Comparison of ENCODE assay signal across 19 cellular contexts in genomic region chr2:191051177-191051576, GRCh38. TPM values are rescaled to one million over a fixed set of nuclear protein-coding genes. Genes with fewer than 3 reads are reported as not detected.
A peak's percentile ranks its signal among the peaks of the same experiment; 100 is the strongest.
DNase-seq lines count a peak whose midpoint lies in the region; ATAC-seq and TF ChIP-seq lines count a peak whose summit lies in the region.
"Had no signal": no experiment of that assay in that cellular context is flagged by ENCODE, and none has a peak within 500 bp of the region (broad histone marks: within the 10 kb centered on the region; RNA-seq: fewer than 3 reads in every experiment).

No MANE protein-coding gene starts in this region.

- no peak for TF ChIP-seq CTCF in OCI-LY3 (IDR thresholded peaks at IDR 0.05; ENCODE audit: low read depth, low read length)
- TF ChIP-seq CTCF in fibroblast of mammary gland (conservative IDR thresholded peaks at IDR 0.05; ENCODE audit: control insufficient read depth, insufficient read depth, low read depth, low read length): no peak
- TF ChIP-seq CTCF in uterus (IDR thresholded peaks at IDR 0.05): no peak

- H3K27ac Mint-ChIP-seq in activated T-cell treated with anti-CD3 and anti-CD28 coated beads, Interleukin-2, amount 50 U/mL, for 72 hours: no peak overlapping the region
- H3K27ac Mint-ChIP-seq in activated T-cell treated with anti-CD3 and anti-CD28 coated beads, Interleukin-2, amount 50 U/mL, for 24 hours: no peak overlapping the region
- H3K27ac Mint-ChIP-seq in stimulated activated naive CD8-positive, alpha-beta T cell treated with anti-CD3 and anti-CD28 coated beads, Interleukin-15, amount 100 ng/mL, for 72 hours: no peak overlapping the region
- H3K27ac Mint-ChIP-seq: effector memory CD8-positive, alpha-beta T cell; neural progenitor cell; stimulated activated memory B cell treated with anti-CD40 and anti-IgM and Interleukin-4, amounts not matched to agents 10 μg/mL and 1 μg/mL and 100 μg/mL, for 72 hours had no signal

- intact Hi-C loops in uterus (cut with DNase I; ENCODE audit: low total_unique reads): no loop called here

- no peaks in the 10 kb centered on the region for H3K79me2 ChIP-seq in OCI-LY3 (ENCODE audit: low read length)

- no peak for DNase-seq in activated T-cell treated with anti-CD3 and anti-CD28 coated beads, Interleukin-2, amount 50 U/mL, for 72 hours
- DNase-seq in activated T-cell treated with anti-CD3 and anti-CD28 coated beads, Interleukin-2, amount 50 U/mL, for 24 hours: no peak
- DNase-seq in fibroblast of mammary gland (ENCODE audit: low read depth): peak; percentile 56
- no peak for DNase-seq in stimulated activated naive CD8-positive, alpha-beta T cell treated with anti-CD3 and anti-CD28 coated beads, Interleukin-15, amount 100 ng/mL, for 72 hours
- DNase-seq in stimulated activated CD4-positive, alpha-beta T cell treated with anti-CD3 and anti-CD28 coated beads, Interleukin-15, amount 100 ng/mL, for 24 hours: no peak
- no peak for DNase-seq in uterus
- no peak for DNase-seq in NCI-H510A treated with DMSO at 0.1 percent for 48 hours (lab: John Stamatoyannopoulos, UW)
- DNase-seq: CD4-positive, alpha-beta memory T cell; DMS53; effector memory CD8-positive, alpha-beta T cell; kidney glomerular epithelial cell; NCI-H1694 treated with DMSO at 0.1 percent for 48 hours; NCI-H446; SW 1271; transverse colon had no signal

- H3K36me3 ChIP-seq in OCI-LY3 (replicated peaks; ENCODE audit: low read depth, low read length): no peaks in the 10 kb centered on the region
- no peaks in the 10 kb centered on the region for H3K36me3 ChIP-seq in uterus
- H3K36me3 ChIP-seq: neural progenitor cell, transverse colon had no signal

- peak; percentile 64 to 75 for ATAC-seq in activated T-cell treated with anti-CD3 and anti-CD28 coated beads, Interleukin-2, amount 50 U/mL, for 72 hours (replicated peaks in 1 of 2)
- ATAC-seq in stimulated activated naive CD8-positive, alpha-beta T cell treated with anti-CD3 and anti-CD28 coated beads, Interleukin-15, amount 100 ng/mL, for 72 hours: peak; percentile 44
- ATAC-seq: effector memory CD8-positive, alpha-beta T cell; stimulated activated memory B cell treated with anti-CD40 and anti-IgM and Interleukin-4, amounts not matched to agents 10 μg/mL and 1 μg/mL and 100 μg/mL, for 72 hours had no signal

- H3K4me1 ChIP-seq in OCI-LY3 (ENCODE audit: low read length) (peaks cover 12% of the 10 kb centered on the region; the same call in 1 of the 2 replicates), uterus (no peaks in the 10 kb centered on the region)

- H3K36me3 Mint-ChIP-seq in activated T-cell treated with anti-CD3 and anti-CD28 coated beads, Interleukin-2, amount 50 U/mL, for 72 hours (ENCODE audit: insufficient read depth in 2 of 2): peaks cover 2 to 3% of the 10 kb centered on the region in 2 donors
- H3K36me3 Mint-ChIP-seq in activated T-cell treated with anti-CD3 and anti-CD28 coated beads, Interleukin-2, amount 50 U/mL, for 24 hours (ENCODE audit: low read depth): peaks cover 32% of the 10 kb centered on the region
- H3K36me3 Mint-ChIP-seq: neural progenitor cell; stimulated activated memory B cell treated with anti-CD40 and anti-IgM and Interleukin-4, amounts not matched to agents 10 μg/mL and 1 μg/mL and 100 μg/mL, for 72 hours had no signal

- no peaks in the 10 kb centered on the region for H3K27me3 Mint-ChIP-seq in activated T-cell treated with anti-CD3 and anti-CD28 coated beads, Interleukin-2, amount 50 U/mL, for 72 hours (ENCODE audit: low read depth)
- no peaks in the 10 kb centered on the region for H3K27me3 Mint-ChIP-seq in activated T-cell treated with anti-CD3 and anti-CD28 coated beads, Interleukin-2, amount 50 U/mL, for 24 hours
- H3K27me3 Mint-ChIP-seq in stimulated activated naive CD8-positive, alpha-beta T cell treated with anti-CD3 and anti-CD28 coated beads, Interleukin-15, amount 100 ng/mL, for 72 hours: no peaks in the 10 kb centered on the region
- H3K27me3 Mint-ChIP-seq: CD4-positive, alpha-beta memory T cell; effector memory CD8-positive, alpha-beta T cell had no signal

- H3K4me3 Mint-ChIP-seq in activated T-cell treated with anti-CD3 and anti-CD28 coated beads, Interleukin-2, amount 50 U/mL, for 72 hours: no peak overlapping the region
- H3K4me3 Mint-ChIP-seq in activated T-cell treated with anti-CD3 and anti-CD28 coated beads, Interleukin-2, amount 50 U/mL, for 24 hours: no peak overlapping the region
- no peak overlapping the region for H3K4me3 Mint-ChIP-seq in stimulated activated naive CD8-positive, alpha-beta T cell treated with anti-CD3 and anti-CD28 coated beads, Interleukin-15, amount 100 ng/mL, for 72 hours
- H3K4me3 Mint-ChIP-seq: effector memory CD8-positive, alpha-beta T cell; neural progenitor cell; stimulated activated memory B cell treated with anti-CD40 and anti-IgM and Interleukin-4, amounts not matched to agents 10 μg/mL and 1 μg/mL and 100 μg/mL, for 72 hours had no signal

- H3K9me3 Mint-ChIP-seq in activated T-cell treated with anti-CD3 and anti-CD28 coated beads, Interleukin-2, amount 50 U/mL, for 72 hours: no peaks in the 10 kb centered on the region
- H3K9me3 Mint-ChIP-seq in activated T-cell treated with anti-CD3 and anti-CD28 coated beads, Interleukin-2, amount 50 U/mL, for 24 hours: no peaks in the 10 kb centered on the region
- H3K9me3 Mint-ChIP-seq in stimulated activated naive CD8-positive, alpha-beta T cell treated with anti-CD3 and anti-CD28 coated beads, Interleukin-15, amount 100 ng/mL, for 72 hours: no peaks in the 10 kb centered on the region
- H3K9me3 Mint-ChIP-seq: activated T-helper 2 cell treated with anti-CD3 and anti-CD28 coated beads, Interferon-gamma antibody, Interleukin-2, Interleukin-4, amounts not matched to agents 10 μg/mL and 5 μg/mL and 100 μg/mL, durations not matched to agents 14 hours and 24 hours and 36 hours; CD4-positive, alpha-beta memory T cell; effector memory CD8-positive, alpha-beta T cell; neural progenitor cell; stimulated activated memory B cell treated with anti-CD40 and anti-IgM and Interleukin-4, amounts not matched to agents 10 μg/mL and 1 μg/mL and 100 μg/mL, for 72 hours had no signal

- H3K4me2 ChIP-seq in OCI-LY3 (ENCODE audit: low read length): peak overlapping the region; percentile 90
- H3K4me2 ChIP-seq: neural progenitor cell had no signal

- H3K4me3 ChIP-seq in OCI-LY3 (ENCODE audit: low read length) (no peak overlapping the region), fibroblast of mammary gland (ENCODE audit: control insufficient read depth, low read depth, low read length) (no peak overlapping the region), uterus (no peak overlapping the region)
- H3K4me3 ChIP-seq: neural progenitor cell, transverse colon had no signal

- no peak overlapping the region for H3K9ac ChIP-seq in OCI-LY3 (ENCODE audit: low read length)
- H3K9ac ChIP-seq: neural progenitor cell had no signal

- no peaks in the 10 kb centered on the region for H3K9me3 ChIP-seq in OCI-LY3 (ENCODE audit: insufficient read depth, low read length)
- H3K9me3 ChIP-seq in uterus: no peaks in the 10 kb centered on the region
- H3K9me3 ChIP-seq: transverse colon had no signal

- peaks cover 12% of the 10 kb centered on the region for H3K4me1 Mint-ChIP-seq in activated T-cell treated with anti-CD3 and anti-CD28 coated beads, Interleukin-2, amount 50 U/mL, for 72 hours (ENCODE audit: low read depth)
- peaks cover 12% of the 10 kb centered on the region for H3K4me1 Mint-ChIP-seq in activated T-cell treated with anti-CD3 and anti-CD28 coated beads, Interleukin-2, amount 50 U/mL, for 24 hours (ENCODE audit: low read depth)
- peaks cover 12% of the 10 kb centered on the region for H3K4me1 Mint-ChIP-seq in stimulated activated naive CD8-positive, alpha-beta T cell treated with anti-CD3 and anti-CD28 coated beads, Interleukin-15, amount 100 ng/mL, for 72 hours
- H3K4me1 Mint-ChIP-seq: stimulated activated memory B cell treated with anti-CD40 and anti-IgM and Interleukin-4, amounts not matched to agents 10 μg/mL and 1 μg/mL and 100 μg/mL, for 72 hours had no signal

- no peak for TF ChIP-seq POLR2A in uterus (IDR thresholded peaks at IDR 0.05)

- H3K27me3 ChIP-seq in OCI-LY3 (ENCODE audit: low read depth, low read length) (peaks cover 49% of the 10 kb centered on the region), uterus (no peaks in the 10 kb centered on the region)
- H3K27me3 ChIP-seq: neural progenitor cell, transverse colon had no signal

- H3K27ac ChIP-seq in OCI-LY3 (ENCODE audit: low read length): no peak overlapping the region
- no peak overlapping the region for H3K27ac ChIP-seq in uterus
- H3K27ac ChIP-seq: neural progenitor cell had no signal

- H4K20me1 ChIP-seq in OCI-LY3 (ENCODE audit: insufficient read depth, low read length): no peaks in the 10 kb centered on the region

- H2AFZ ChIP-seq in OCI-LY3 (ENCODE audit: low read depth, low read length): no peak overlapping the region
- H2AFZ ChIP-seq: neural progenitor cell had no signal

RNA-seq across cellular contexts. Expression of gene STAT1, which starts 37.2 kb away (rescaled TPM):
- 100 to 1,000 TPM; 441 to 563 TPM for total RNA-seq in activated T-cell treated with anti-CD3 and anti-CD28 coated beads, Interleukin-2, amount 50 U/mL, for 72 hours
- 10 to 100 TPM; 20.7 to 83.0 (median 56.1) TPM for total RNA-seq in uterus

Comparison
In these comparisons a context has a peak if more than half of its experiments do, and no peak if none do; other contexts are left out.
1. RNA of gene STAT1, which starts 37.2 kb away (total RNA-seq): 441 to 563 TPM in activated T-cell treated with anti-CD3 and anti-CD28 coated beads, Interleukin-2, amount 50 U/mL, for 72 hours; 20.7 to 83.0 TPM in uterus; every median in the first group is over 4 times any median in the second.